In genomic region chr2:47606172-47606571, GRCh38 we compare ENCODE assay signal across 32 cellular contexts. TPM values are rescaled to one million over a fixed set of nuclear protein-coding genes. Genes with fewer than 3 reads are reported as not detected.
"Had no signal": no experiment of that assay in that cellular context is flagged by ENCODE, and none has a peak within 500 bp of the region (broad histone marks: within the 10 kb centered on the region; RNA-seq: fewer than 3 reads in every experiment).

No MANE protein-coding gene starts in this region.

- DNase-seq: colonic mucosa; cortex of kidney; dermis blood vessel endothelial cell; dorsolateral prefrontal cortex; effector CD4-positive, alpha-beta T cell; effector CD8-positive, alpha-beta T cell; effector memory CD4-positive, alpha-beta T cell; effector memory CD8-positive, alpha-beta T cell; endodermal cell; erythroblast; esophagus squamous epithelium; foreskin fibroblast; foreskin melanocyte; gastrocnemius medialis; glutamatergic neuron; head of caudate nucleus; heart left ventricle; heart right ventricle had no signal

- H3K36me3 ChIP-seq: colonic mucosa, esophagus muscularis mucosa, esophagus squamous epithelium, gastrocnemius medialis, gastroesophageal sphincter, heart left ventricle, heart right ventricle had no signal

- H3K27ac ChIP-seq: colonic mucosa, coronary artery, dorsolateral prefrontal cortex, epithelial cell of prostate, esophagus muscularis mucosa, esophagus squamous epithelium, foreskin keratinocyte, gastrocnemius medialis, gastroesophageal sphincter, heart left ventricle, heart right ventricle, hepatocyte had no signal

- H3K9me3 ChIP-seq: colonic mucosa, esophagus muscularis mucosa, esophagus squamous epithelium, gastrocnemius medialis, gastroesophageal sphincter, heart left ventricle, heart right ventricle had no signal

- H3K27me3 ChIP-seq: colonic mucosa, dorsolateral prefrontal cortex, esophagus muscularis mucosa, esophagus squamous epithelium, gastrocnemius medialis, gastroesophageal sphincter, heart left ventricle, heart right ventricle, hepatocyte had no signal

- H3K79me2 ChIP-seq: hepatocyte had no signal

- H3K4me3 ChIP-seq: colonic mucosa, coronary artery, dorsolateral prefrontal cortex, esophagus muscularis mucosa, esophagus squamous epithelium, gastrocnemius medialis, gastroesophageal sphincter, heart left ventricle, heart right ventricle, hepatocyte had no signal

- FAIRE-seq: colon, endometrium, endothelial cell of umbilical vein, frontal cortex had no signal

- H2AFZ ChIP-seq: hepatocyte had no signal

- H3K4me1 ChIP-seq: colonic mucosa, esophagus muscularis mucosa, esophagus squamous epithelium, foreskin keratinocyte, gastrocnemius medialis, gastroesophageal sphincter, heart left ventricle, heart right ventricle had no signal

- H3K4me2 ChIP-seq: hepatocyte had no signal

- ATAC-seq: effector memory CD8-positive, alpha-beta T cell; esophagus mucosa; foreskin keratinocyte; gastrocnemius medialis; gastroesophageal sphincter; heart left ventricle; heart right ventricle had no signal

RNA-seq across cellular contexts. Expression of gene KCNK12, which starts 35.4 kb away (rescaled TPM):
- total RNA-seq: dermis microvascular lymphatic vessel endothelial cell, endothelial cell of umbilical vein, esophagus mucosa, fibroblast of villous mesenchyme, foreskin keratinocyte, gastrocnemius medialis, gastroesophageal sphincter had no signal
- polyA plus RNA-seq: endothelial cell of umbilical vein, fibroblast of lung, foreskin keratinocyte had no signal
